18 cellular contexts compared by ENCODE assay signal in genomic region chr2:223819891-223820290, GRCh38. TPM values are rescaled to one million over a fixed set of nuclear protein-coding genes. Genes with fewer than 3 reads are reported as not detected.
DNase-seq lines count a peak whose midpoint lies in the region; ATAC-seq, FAIRE-seq and TF ChIP-seq lines count a peak whose summit lies in the region.
"Had no signal": no experiment of that assay in that cellular context is flagged by ENCODE, and none has a peak within 500 bp of the region (broad histone marks: within the 10 kb centered on the region; RNA-seq: fewer than 3 reads in every experiment).

No MANE protein-coding gene starts in this region.

- CTCF ChIA-PET in A549 (lab: Yijun Ruan, JAX) (interaction anchor here (0.6 to 1.6 kb wide), 4 partner anchors 9 to 860 kb away, joined by 3 to 5 read pairs (median 3); no protein-coding TSS in a partner anchor), HCT116 (lab: Charles Lee) (interaction anchor here (1.2 kb wide), 1 partner anchor 23 kb away, joined by 3 read pairs; no protein-coding TSS in a partner anchor)
- CTCF ChIA-PET in activated CD4-positive, alpha-beta memory T cell treated with anti-CD3 and anti-CD28 coated beads for 36 hours (lab: Charles Lee): no interaction called here

- H3K9ac ChIP-seq in HCT116 (ENCODE audit: low read length) (peak overlapping the region; percentile 32), OCI-LY1 (ENCODE audit: low read length) (peak overlapping the region; percentile 43), kidney (ENCODE audit: low read length in 2 of 2) (no peak overlapping the region)
- H3K9ac ChIP-seq: GM23248 had no signal

- H4K20me1 ChIP-seq in HCT116 (ENCODE audit: insufficient read depth) (peaks cover 4% of the 10 kb centered on the region; the same call in 1 of the 2 replicates), OCI-LY1 (ENCODE audit: insufficient read depth, low read length) (no peaks in the 10 kb centered on the region), osteoblast (ENCODE audit: insufficient read depth, low read length) (no peaks in the 10 kb centered on the region)

- TF ChIP-seq POLR2A in A549 (IDR thresholded peaks at IDR 0.05; ENCODE audit: low read length) (no peak), HCT116 (IDR thresholded peaks at IDR 0.05; ENCODE audit: borderline replicate concordance, extremely low read depth, insufficient read depth, insufficient read length) (no peak)

- no peak for DNase-seq in A549 (ENCODE audit: low read depth in 1 of 2, low spot score in 1 of 2)
- DNase-seq in HCT116 (ENCODE audit: low read depth, low spot score): no peak
- no peak for DNase-seq in osteoblast (ENCODE audit: insufficient read length, low spot score, missing footprints)
- DNase-seq in kidney: no peak
- DNase-seq in activated CD4-positive, alpha-beta memory T cell treated with anti-CD3 and anti-CD28 coated beads for 36 hours: no peak
- DNase-seq: ACHN; BE2C; C1 segment of cervical spinal cord; CD4-positive, CD25-positive, alpha-beta regulatory T cell; CD8-positive, alpha-beta memory T cell; COR-L47; GM23248; HCEC 1CT had no signal

- H3K4me3 Mint-ChIP-seq in activated CD4-positive, alpha-beta memory T cell treated with anti-CD3 and anti-CD28 coated beads for 36 hours: no peak overlapping the region
- H3K4me3 Mint-ChIP-seq: CD4-positive, CD25-positive, alpha-beta regulatory T cell; CD8-positive, alpha-beta memory T cell had no signal

- H3K36me3 Mint-ChIP-seq in activated CD4-positive, alpha-beta memory T cell treated with anti-CD3 and anti-CD28 coated beads for 36 hours: no peaks in the 10 kb centered on the region
- H3K36me3 Mint-ChIP-seq: CD4-positive, CD25-positive, alpha-beta regulatory T cell; CD8-positive, alpha-beta memory T cell had no signal

- H3K4me1 ChIP-seq in A549: peaks cover 54% of the 10 kb centered on the region
- peaks cover 82 to 93% of the 10 kb centered on the region in 2 experiments for H3K4me1 ChIP-seq in HCT116 (ENCODE audit: control insufficient read depth in 1 of 2, insufficient read depth in 2 of 2, low read length in 2 of 2)
- H3K4me1 ChIP-seq in OCI-LY1 (ENCODE audit: insufficient read depth, low read length, severe bottlenecking): peaks cover 96% of the 10 kb centered on the region
- H3K4me1 ChIP-seq in osteoblast (ENCODE audit: insufficient read depth, low read length): peaks cover 21% of the 10 kb centered on the region
- peaks cover 2 to 10% of the 10 kb centered on the region in 2 donors for H3K4me1 ChIP-seq in kidney (ENCODE audit: control insufficient read depth in 1 of 2, insufficient read depth in 1 of 2, low read depth in 1 of 2, low read length in 2 of 2)

- H3K4me2 ChIP-seq in A549 (peak overlapping the region; percentile 29; the same call in 2 of the 3 replicates), HCT116 (ENCODE audit: low read length) (peak overlapping the region; percentile 53), OCI-LY1 (ENCODE audit: low read length) (peak overlapping the region; percentile 58; the same call in 1 of the 2 replicates), osteoblast (ENCODE audit: insufficient read depth, low read length) (no peak overlapping the region)

- H3K9me3 ChIP-seq in A549: no peaks in the 10 kb centered on the region
- no peaks in the 10 kb centered on the region for H3K9me3 ChIP-seq in HCT116 (ENCODE audit: control insufficient read depth in 1 of 2, insufficient read depth in 1 of 2, low read depth in 1 of 2, low read length in 2 of 2)
- H3K9me3 ChIP-seq in OCI-LY1 (ENCODE audit: low read length): no peaks in the 10 kb centered on the region
- H3K9me3 ChIP-seq in osteoblast (ENCODE audit: low read depth, low read length): no peaks in the 10 kb centered on the region
- no peaks in the 10 kb centered on the region for H3K9me3 ChIP-seq in kidney (ENCODE audit: control insufficient read depth in 1 of 2, low read length in 2 of 2)
- H3K9me3 ChIP-seq: BE2C had no signal

- peaks cover 5% of the 10 kb centered on the region; the same call in 1 of the 2 replicates for H3F3A ChIP-seq in OCI-LY1 (ENCODE audit: insufficient read depth, low read length)

- RAD21 ChIA-PET in HCT116 (lab: Charles Lee; ENCODE audit: low non-redundant PET in 1 of 2, low total read pairs in 2 of 2, uncharacterized antibody in 2 of 2, unreplicated experiment in 2 of 2): no interaction called here

- H3K79me2 ChIP-seq in HCT116 (ENCODE audit: insufficient read depth, low read length) (peaks cover 95% of the 10 kb centered on the region), OCI-LY1 (ENCODE audit: insufficient read depth, low read length) (peaks cover 71% of the 10 kb centered on the region), osteoblast (ENCODE audit: insufficient read depth, low read length) (peaks cover 14% of the 10 kb centered on the region)

- BruUV-seq in HCT116 (replicated peaks; lab: Mats Ljungman, UMichigan): TSS peak; percentile 3

- H3K27ac ChIP-seq in A549 (peak overlapping the region in 1 of 2 experiments; percentile 2; a peak in 1 of 6 replicates), HCT116 (ENCODE audit: low read depth, low read length) (peak overlapping the region; percentile 99; the same call in 1 of the 2 replicates), OCI-LY1 (ENCODE audit: low read depth, low read length, poor library complexity, severe bottlenecking) (peak overlapping the region; percentile 95), VCaP (peak overlapping the region; percentile 79), osteoblast (ENCODE audit: low read depth, low read length) (no peak overlapping the region), kidney (ENCODE audit: low read depth in 2 of 2, low read length in 2 of 2) (no peak overlapping the region)
- H3K27ac ChIP-seq: GM23248 had no signal

- no peak for TF ChIP-seq RAD21 in A549 (conservative IDR thresholded peaks at IDR 0.05 in 1 of 2, IDR thresholded peaks at IDR 0.05 in 1 of 2)
- no peak for TF ChIP-seq RAD21 in HCT116 (IDR thresholded peaks at IDR 0.05; ENCODE audit: low read depth)

- no peaks in the 10 kb centered on the region for H3K9me3 Mint-ChIP-seq in activated CD4-positive, alpha-beta memory T cell treated with anti-CD3 and anti-CD28 coated beads for 36 hours
- H3K9me3 Mint-ChIP-seq: CD4-positive, CD25-positive, alpha-beta regulatory T cell; CD8-positive, alpha-beta memory T cell had no signal

- no peak for ATAC-seq in A549
- no peak for ATAC-seq in HCT116

- FAIRE-seq in A549 (lab: Jason Lieb, UNC) (no peak), kidney (lab: Jason Lieb, UNC) (no peak)
- FAIRE-seq: D721Med, GM12891, GM19239 had no signal

- TF ChIP-seq EP300 in A549 (IDR thresholded peaks at IDR 0.05): no peak

- intact Hi-C loops in HCT116 (cut with micrococcal nuclease) (no loop called here), kidney (cut with DNase I) (no loop called here)
- intact Hi-C loops in activated CD4-positive, alpha-beta memory T cell treated with anti-CD3 and anti-CD28 coated beads for 36 hours (cut with micrococcal nuclease): no loop called here

- H3K36me3 ChIP-seq in HCT116 (ENCODE audit: control insufficient read depth in 1 of 2, insufficient read depth in 2 of 2, low read length in 2 of 2) (no peaks in the 10 kb centered on the region), OCI-LY1 (ENCODE audit: insufficient read depth, low read length) (no peaks in the 10 kb centered on the region), osteoblast (ENCODE audit: insufficient read depth, low read length) (no peaks in the 10 kb centered on the region), kidney (ENCODE audit: control insufficient read depth in 1 of 2, insufficient read depth in 2 of 2, low read length in 2 of 2) (no peaks in the 10 kb centered on the region)
- H3K36me3 ChIP-seq: BE2C had no signal

- H3K4me1 Mint-ChIP-seq in activated CD4-positive, alpha-beta memory T cell treated with anti-CD3 and anti-CD28 coated beads for 36 hours (ENCODE audit: low read depth): peaks cover 8% of the 10 kb centered on the region
- H3K4me1 Mint-ChIP-seq: CD8-positive, alpha-beta memory T cell had no signal

- no peaks in the 10 kb centered on the region for H3K27me3 ChIP-seq in HCT116 (ENCODE audit: insufficient read depth, low read length)
- no peaks in the 10 kb centered on the region for H3K27me3 ChIP-seq in OCI-LY1 (ENCODE audit: insufficient read depth, low read length)
- no peaks in the 10 kb centered on the region for H3K27me3 ChIP-seq in osteoblast (ENCODE audit: insufficient read depth, low read length)
- H3K27me3 ChIP-seq: BE2C had no signal

- 67% methylated on average over 3 of the region's 3 CpGs for WGBS in A549 (ENCODE audit: missing lambda C conversion rate)

- no peak overlapping the region for H3K27ac Mint-ChIP-seq in activated CD4-positive, alpha-beta memory T cell treated with anti-CD3 and anti-CD28 coated beads for 36 hours
- H3K27ac Mint-ChIP-seq: CD4-positive, CD25-positive, alpha-beta regulatory T cell; CD8-positive, alpha-beta memory T cell had no signal

- POLR2A ChIA-PET in A549 (lab: Yijun Ruan, JAX) (no interaction called here), HCT116 (lab: Charles Lee) (no interaction called here)
- POLR2A ChIA-PET in activated CD4-positive, alpha-beta memory T cell treated with anti-CD3 and anti-CD28 coated beads for 36 hours (lab: Charles Lee): no interaction called here

- H2AFZ ChIP-seq in HCT116 (ENCODE audit: low read depth, low read length, poor library complexity, severe bottlenecking) (no peak overlapping the region), OCI-LY1 (ENCODE audit: low read length) (no peak overlapping the region), osteoblast (ENCODE audit: low read length) (no peak overlapping the region)
- H2AFZ ChIP-seq: GM23248 had no signal

- H3K4me3 ChIP-seq in A549 (no peak overlapping the region), HCT116 (replicated peaks in 1 of 2; ENCODE audit: low read depth in 1 of 2, low read length in 2 of 2) (no peak overlapping the region), OCI-LY1 (ENCODE audit: low read depth, low read length, poor library complexity, severe bottlenecking) (no peak overlapping the region), osteoblast (ENCODE audit: insufficient read depth, low read length) (no peak overlapping the region), kidney (ENCODE audit: low read length in 2 of 2) (no peak overlapping the region)
- H3K4me3 ChIP-seq: GM23248 had no signal

- no peaks in the 10 kb centered on the region for H3K27me3 Mint-ChIP-seq in activated CD4-positive, alpha-beta memory T cell treated with anti-CD3 and anti-CD28 coated beads for 36 hours
- H3K27me3 Mint-ChIP-seq: CD4-positive, CD25-positive, alpha-beta regulatory T cell had no signal

- H3K9me2 ChIP-seq in HCT116 (ENCODE audit: insufficient read depth) (no peaks in the 10 kb centered on the region), OCI-LY1 (ENCODE audit: low read depth, low read length) (no peaks in the 10 kb centered on the region)

- no peak for TF ChIP-seq CTCF in A549 (IDR thresholded peaks at IDR 0.05)
- TF ChIP-seq CTCF in HCT116 (IDR thresholded peaks at IDR 0.05 in 2 of 3, conservative IDR thresholded peaks at IDR 0.05 in 1 of 3; ENCODE audit: borderline replicate concordance in 1 of 3, insufficient read depth in 1 of 3, low read depth in 2 of 3, low read length in 2 of 3): no peak
- no peak for TF ChIP-seq CTCF in OCI-LY1 (IDR thresholded peaks at IDR 0.05; ENCODE audit: low read length)
- TF ChIP-seq CTCF in VCaP (conservative IDR thresholded peaks at IDR 0.05): no peak
- no peak for TF ChIP-seq CTCF in osteoblast (IDR thresholded peaks at IDR 0.05; ENCODE audit: extremely low read depth, low read depth, low read length)
- TF ChIP-seq CTCF in kidney (IDR thresholded peaks at IDR 0.05; ENCODE audit: borderline replicate concordance, extremely low read depth, insufficient read depth): no peak

RNA-seq across cellular contexts. Expression of gene AP1S3, which starts 17.5 kb away (rescaled TPM):
- polyA plus RNA-seq in A549 (2011; rRNA removed) (28.3 and 57.0 TPM in 2 replicates), A549 (2017; fragmentation: RNase III; extraction: RNeasy Plus Mini Kit Qiagen cat#74134 plus additional on column Dnase treatment) (39.7 to 43.4 TPM (median 42.9 TPM) in 3 replicates), kidney (ENCODE audit: insufficient read depth, low read depth, low replicate concordance) (2.5 TPM)
- polyA plus RNA-seq in A549 (2012; cell fraction: cytosol; rRNA removed): 12.4 and 14.2 TPM in 2 replicates
- polyA plus RNA-seq in A549 (2012; cell fraction: nucleus; rRNA removed): 4.9 and 6.0 TPM in 2 replicates
- 13.9 and 16.2 TPM in 2 replicates for polyA minus RNA-seq in A549 (2011; rRNA and poly(A)+ RNA removed)
- total RNA-seq in HCT116 (2021; ENCODE audit: unreplicated experiment) (185 TPM), osteoblast (2.2 and 2.7 TPM in 2 replicates), kidney (85.3 TPM)
- polyA plus RNA-seq in HCT116 (2012): 63.9 and 76.8 TPM in 2 replicates
- total RNA-seq in activated CD4-positive, alpha-beta memory T cell treated with anti-CD3 and anti-CD28 coated beads for 36 hours: 10 to 100 TPM; 10.1 to 12.1 TPM

Comparison
In these comparisons a context has a peak if more than half of its experiments do, and no peak if none do; other contexts are left out.
1. H3K27ac ChIP-seq: peak in HCT116 (single experiment), OCI-LY1 (single experiment) and VCaP (single experiment); none in osteoblast (single experiment) and kidney (0 of 2).
2. H3K9ac ChIP-seq: peak in HCT116 (single experiment) and OCI-LY1 (single experiment); none in kidney (0 of 2).